ENCODE assay signal across 16 cellular contexts in the genomic region with DNA sequence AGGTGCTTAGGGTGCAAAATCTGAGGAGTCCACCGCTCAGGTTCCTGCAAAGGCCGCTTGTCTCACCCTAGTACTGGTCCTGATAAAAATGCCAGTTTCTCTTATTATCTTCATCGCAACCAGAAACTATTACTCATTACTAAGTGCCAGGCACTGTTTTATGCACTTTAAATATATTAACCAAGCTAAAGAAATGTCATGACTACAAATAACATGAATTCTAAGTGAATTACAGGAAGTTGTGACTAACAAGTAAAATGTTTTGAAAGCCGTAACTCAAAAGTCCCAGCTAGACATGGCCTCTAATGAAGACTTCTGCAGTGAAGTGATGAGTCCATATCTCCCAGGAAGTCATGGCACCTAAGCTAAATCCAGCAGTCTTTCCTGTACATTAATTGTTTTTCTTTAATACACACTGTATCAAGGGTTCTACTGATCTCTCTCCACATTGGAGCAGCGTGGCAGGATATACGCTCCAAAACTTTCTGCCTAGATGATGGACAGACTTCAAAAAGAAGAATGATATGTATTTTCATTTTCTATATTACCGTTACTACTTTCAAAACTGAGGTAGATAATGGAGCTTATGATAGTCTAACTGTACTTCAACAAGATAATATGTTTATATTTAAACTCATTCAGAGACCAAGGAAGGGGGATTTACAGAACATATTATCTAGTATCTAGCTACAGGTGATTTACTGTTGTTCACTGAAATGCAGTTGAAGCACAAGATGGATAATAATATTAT.
DNase-seq lines count a peak whose midpoint lies in the region; ATAC-seq and TF ChIP-seq lines count a peak whose summit lies in the region.
"Had no signal": no experiment of that assay in that cellular context is flagged by ENCODE, and none has a peak within 500 bp of the region (broad histone marks: within the 10 kb centered on the region; RNA-seq: fewer than 3 reads in every experiment).

No MANE protein-coding gene starts in this region.

- POLR2A ChIA-PET in PC-9 (lab: Charles Lee; ENCODE audit: unreplicated experiment): no interaction called here

- TF ChIP-seq CTCF in PC-9 (conservative IDR thresholded peaks at IDR 0.05): no peak

- CTCF ChIA-PET in PC-9 (lab: Charles Lee): no interaction called here

- H3K27ac ChIP-seq in BLaER1 treated with 17β-estradiol and CSF1 and Interleukin-3, amounts not matched to agents 10 nM and 100 nM: no peak overlapping the region
- no peak overlapping the region for H3K27ac ChIP-seq in PC-9
- H3K27ac ChIP-seq: stomach, WERI-Rb-1 had no signal

- H3K4me3 ChIP-seq in BLaER1 treated with 17β-estradiol and CSF1 and Interleukin-3, amounts not matched to agents 10 nM and 100 nM: no peak overlapping the region
- H3K4me3 ChIP-seq in adipocyte (ENCODE audit: low read length) (no peak overlapping the region), PC-9 (no peak overlapping the region)
- H3K4me3 ChIP-seq: stomach had no signal

- H3F3A ChIP-seq in PC-9 (ENCODE audit: insufficient read depth, low read depth): no peaks in the 10 kb centered on the region

- H3K9ac ChIP-seq in BLaER1 treated with 17β-estradiol and CSF1 and Interleukin-3, amounts not matched to agents 10 nM and 100 nM: no peak overlapping the region
- H3K9ac ChIP-seq in adipocyte (ENCODE audit: low read length): no peak overlapping the region

- BruUV-seq in PC-9 (replicated peaks; lab: Mats Ljungman, UMichigan): no TSS peak

- no peaks in the 10 kb centered on the region for H3K27me3 ChIP-seq in BLaER1 treated with 17β-estradiol and CSF1 and Interleukin-3, amounts not matched to agents 10 nM and 100 nM
- H3K27me3 ChIP-seq in adipocyte (replicated peaks; ENCODE audit: control insufficient read depth, insufficient read depth, low read length): no peaks in the 10 kb centered on the region
- no peaks in the 10 kb centered on the region for H3K27me3 ChIP-seq in PC-9 (ENCODE audit: insufficient read depth, low read depth)
- H3K27me3 ChIP-seq: stomach had no signal

- peak; percentile 5 for DNase-seq in adipocyte (ENCODE audit: low read depth)
- DNase-seq in lung microvascular endothelial cell (ENCODE audit: low read depth in 2 of 2): peak; percentile 7 to 88
- DNase-seq in OCI-M2 (lab: John Stamatoyannopoulos, UW; ENCODE audit: unreplicated experiment): no peak
- DNase-seq in PC-9: no peak
- DNase-seq: glutamatergic neuron, midbrain, NCI-H2029, NCI-H774, occipital lobe, small intestine, stomach, WERI-Rb-1 had no signal

- no peaks in the 10 kb centered on the region for H3K9me3 ChIP-seq in BLaER1 treated with 17β-estradiol and CSF1 and Interleukin-3, amounts not matched to agents 10 nM and 100 nM (replicated peaks in 1 of 11)
- H3K9me3 ChIP-seq in adipocyte (ENCODE audit: control insufficient read depth, low read length) (no peaks in the 10 kb centered on the region), PC-9 (ENCODE audit: insufficient read depth, low read depth) (no peaks in the 10 kb centered on the region)
- H3K9me3 ChIP-seq: stomach had no signal

- H3K9me2 ChIP-seq in PC-9 (ENCODE audit: insufficient read depth): no peaks in the 10 kb centered on the region

- H3K36me3 ChIP-seq in BLaER1 treated with 17β-estradiol and CSF1 and Interleukin-3, amounts not matched to agents 10 nM and 100 nM: no peaks in the 10 kb centered on the region
- no peaks in the 10 kb centered on the region for H3K36me3 ChIP-seq in adipocyte (ENCODE audit: control insufficient read depth, insufficient read depth, low read length, severe bottlenecking)
- H3K36me3 ChIP-seq in PC-9 (ENCODE audit: low read depth): no peaks in the 10 kb centered on the region
- H3K36me3 ChIP-seq: stomach, WERI-Rb-1 had no signal

- H2AFZ ChIP-seq in PC-9: no peak overlapping the region

- intact Hi-C loops in PC-9 (cut with micrococcal nuclease; ENCODE audit: unreplicated experiment): no loop called here

- no peaks in the 10 kb centered on the region for H3K79me2 ChIP-seq in PC-9 (ENCODE audit: low read depth)

- no peaks in the 10 kb centered on the region for H4K20me1 ChIP-seq in BLaER1 treated with 17β-estradiol and CSF1 and Interleukin-3, amounts not matched to agents 10 nM and 100 nM
- no peaks in the 10 kb centered on the region for H4K20me1 ChIP-seq in PC-9 (ENCODE audit: insufficient read depth)

- peak overlapping the region in 8 of 11 experiments; percentile 1 to 32 (median 14); a peak in 5 of 22 replicates for H3K4me2 ChIP-seq in BLaER1 treated with 17β-estradiol and CSF1 and Interleukin-3, amounts not matched to agents 10 nM and 100 nM
- H3K4me2 ChIP-seq in PC-9: no peak overlapping the region

- ATAC-seq in GM18873 (IDR thresholded peaks at IDR 0.05; ENCODE audit: low FRiP score, unreplicated experiment) (peak; percentile 66), GM19397 (IDR thresholded peaks at IDR 0.05; ENCODE audit: unreplicated experiment) (no peak), GM19023 (IDR thresholded peaks at IDR 0.05; ENCODE audit: unreplicated experiment) (no peak)

- H3K4me1 ChIP-seq in BLaER1 treated with 17β-estradiol and CSF1 and Interleukin-3, amounts not matched to agents 10 nM and 100 nM: peaks cover 0 to 10% (median 7%) of the 10 kb centered on the region in 10 experiments; a peak in 10 of 20 replicates
- peaks cover 2% of the 10 kb centered on the region for H3K4me1 ChIP-seq in adipocyte (ENCODE audit: control insufficient read depth, insufficient read depth, low read length)
- H3K4me1 ChIP-seq in PC-9 (replicated peaks; ENCODE audit: insufficient read depth): peaks cover 13% of the 10 kb centered on the region; the same call in 1 of the 2 replicates

Comparison
In these comparisons a context has a peak if more than half of its experiments do, and no peak if none do; other contexts are left out.
1. DNase-seq: peak in adipocyte (single experiment) and lung microvascular endothelial cell (2 of 2); none in OCI-M2 (single experiment) and PC-9 (0 of 2).